6 cellular contexts compared by ENCODE assay signal in the genomic region with DNA sequence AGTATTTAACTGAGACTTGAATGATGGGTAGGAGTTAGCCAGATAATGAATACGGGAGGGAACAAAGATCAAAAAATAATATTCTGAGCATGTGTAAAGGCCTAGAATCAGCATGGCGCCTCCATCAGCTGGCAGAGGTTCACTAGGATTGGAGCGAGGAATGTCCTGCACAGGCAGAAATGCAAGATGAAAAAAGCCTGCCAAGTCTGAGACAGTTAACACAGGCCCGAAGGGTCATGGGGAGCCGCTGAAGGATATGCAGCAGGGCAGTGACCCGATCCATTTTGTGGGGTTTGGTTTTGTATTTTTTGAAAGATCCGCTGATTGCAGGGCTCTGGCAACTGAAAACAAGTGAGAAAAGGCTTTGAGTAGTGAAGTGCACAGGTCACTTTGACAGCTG. TPM values are rescaled to one million over a fixed set of nuclear protein-coding genes. Genes with fewer than 3 reads are reported as not detected.
"Had no signal": no experiment of that assay in that cellular context is flagged by ENCODE, and none has a peak within 500 bp of the region (broad histone marks: within the 10 kb centered on the region; RNA-seq: fewer than 3 reads in every experiment).

No MANE protein-coding gene starts in this region.

- DNase-seq: H9, HCEC 1CT, IMR-90 had no signal

- H3K27ac Mint-ChIP-seq: GM23338, H9 had no signal

- H3K9me3 Mint-ChIP-seq: GM23338 had no signal

- H3K4me1 Mint-ChIP-seq: GM23338 had no signal

- ATAC-seq: GM23338 had no signal

- H3K4me3 Mint-ChIP-seq: GM23338, H9 had no signal

- H3K4me3 ChIP-seq: GM23338 had no signal

RNA-seq across cellular contexts. Expression of a gene that starts 40.1 kb away (rescaled TPM):
- total RNA-seq: GM23338, H1, H9, HT-29, IMR-90 had no signal
- polyA plus RNA-seq: GM23338, H1, IMR-90 had no signal

RNA-seq across cellular contexts. Expression of a gene that starts 59.7 kb away (rescaled TPM):
- total RNA-seq: H1, H9, HT-29, IMR-90 had no signal
- polyA plus RNA-seq: H1, IMR-90 had no signal
